8 cellular contexts compared by ENCODE assay signal in the genomic region with DNA sequence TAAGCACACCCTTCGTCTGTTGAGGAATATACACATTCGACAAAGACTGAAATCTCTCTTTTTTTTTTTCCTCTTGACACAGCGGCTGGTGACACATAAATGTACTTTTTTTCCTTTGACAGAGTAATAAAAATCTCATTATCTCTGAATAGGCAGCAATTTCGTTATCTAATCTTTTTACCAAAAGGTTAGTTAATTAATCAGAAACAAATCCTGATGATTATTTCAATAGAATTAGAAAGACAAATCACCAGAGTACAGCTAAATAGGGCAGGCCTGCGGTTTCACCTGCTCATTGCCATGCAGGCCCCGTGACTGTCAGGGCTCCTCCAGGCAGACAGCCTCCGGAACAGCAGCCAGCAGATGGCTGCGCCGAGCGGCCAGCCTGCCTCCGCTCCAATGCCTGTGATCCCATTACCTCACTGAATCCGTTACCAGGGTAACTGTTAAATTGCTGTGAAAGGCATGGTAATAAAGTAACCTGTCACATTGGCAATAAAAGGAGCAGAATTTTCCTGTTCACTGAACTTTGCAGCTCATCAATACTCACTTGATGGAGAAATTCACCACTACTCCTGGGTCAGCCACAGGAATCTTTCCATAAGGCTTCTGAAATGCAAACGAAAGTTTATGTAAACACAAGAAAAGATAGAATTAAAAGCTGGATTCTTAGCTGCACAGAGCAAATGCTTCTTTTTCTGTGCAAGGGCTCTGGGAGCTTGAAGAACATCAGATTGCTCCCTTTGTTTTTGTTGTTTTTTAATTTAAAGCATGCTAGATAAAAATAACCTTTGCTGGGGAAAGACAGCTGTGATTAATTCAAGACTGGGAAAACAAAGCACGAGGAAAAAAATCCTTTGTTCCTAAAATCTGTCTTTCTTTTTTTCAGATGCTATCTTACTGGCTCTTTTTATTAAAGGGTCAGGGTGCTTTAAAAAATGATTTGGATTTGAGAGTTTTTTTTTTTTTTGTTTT.
DNase-seq lines count a peak whose midpoint lies in the region; ATAC-seq and TF ChIP-seq lines count a peak whose summit lies in the region.

No MANE protein-coding gene starts in this region.

- H3K27me3 ChIP-seq in BE2C = no peaks in the 10 kb centered on the region

- no peaks in the 10 kb centered on the region for H3K36me3 ChIP-seq in BE2C

- no peaks in the 10 kb centered on the region for H3K4me1 Mint-ChIP-seq in activated naive CD4-positive, alpha-beta T cell treated with anti-CD3 and anti-CD28 coated beads, Interleukin-2, amount 10 ng/mL, durations not matched to agents 7 days and 5 days

- no peak overlapping the region for H3K4me3 Mint-ChIP-seq in activated naive CD4-positive, alpha-beta T cell treated with anti-CD3 and anti-CD28 coated beads, Interleukin-2, amount 10 ng/mL, durations not matched to agents 7 days and 5 days

- peak; percentile 94 for DNase-seq in BE2C
- DNase-seq in M059J (ENCODE audit: low read depth) = peak; percentile 92
- peak; percentile 94 for DNase-seq in SK-N-DZ (ENCODE audit: low spot score)
- DNase-seq in fibroblast of pulmonary artery (ENCODE audit: low read depth) = peak; percentile 85
- DNase-seq in myocyte (ENCODE audit: low read depth) = peak; percentile 92
- DNase-seq in activated naive CD4-positive, alpha-beta T cell treated with anti-CD3 and anti-CD28 coated beads, Interleukin-2, amount 10 ng/mL, durations not matched to agents 7 days and 5 days = no peak
- no peak for DNase-seq in Kasumi-1 (lab: John Stamatoyannopoulos, UW)

- H3K27ac Mint-ChIP-seq in activated naive CD4-positive, alpha-beta T cell treated with anti-CD3 and anti-CD28 coated beads, Interleukin-2, amount 10 ng/mL, durations not matched to agents 7 days and 5 days = no peak overlapping the region

- TF ChIP-seq CTCF in BE2C (IDR thresholded peaks at IDR 0.05; ENCODE audit: low read depth, low read length) (peak; percentile 77), fibroblast of pulmonary artery (IDR thresholded peaks at IDR 0.05; ENCODE audit: low read length, missing control alignments) (peak; percentile 65)

- H3K4me3 ChIP-seq in BE2C (ENCODE audit: low read depth, low read length) = peak overlapping the region; percentile 33
- H3K4me3 ChIP-seq in fibroblast of pulmonary artery (replicated peaks; ENCODE audit: low read depth, low read length) = peak overlapping the region; percentile 32

- H3K9me3 ChIP-seq in BE2C = no peaks in the 10 kb centered on the region

- CTCF ChIA-PET in activated naive CD4-positive, alpha-beta T cell treated with anti-CD3 and anti-CD28 coated beads, Interleukin-2, amount 10 ng/mL, durations not matched to agents 7 days and 5 days (lab: Charles Lee) = no interaction called here

- ATAC-seq in GM21717 (IDR thresholded peaks at IDR 0.05; ENCODE audit: unreplicated experiment) = peak; percentile 36

- peaks cover 2% of the 10 kb centered on the region for H3K9me3 Mint-ChIP-seq in activated naive CD4-positive, alpha-beta T cell treated with anti-CD3 and anti-CD28 coated beads, Interleukin-2, amount 10 ng/mL, durations not matched to agents 7 days and 5 days

- peaks cover 39% of the 10 kb centered on the region for H3K4me1 ChIP-seq in BE2C

- H3K27me3 Mint-ChIP-seq in activated naive CD4-positive, alpha-beta T cell treated with anti-CD3 and anti-CD28 coated beads, Interleukin-2, amount 10 ng/mL, durations not matched to agents 7 days and 5 days = no peaks in the 10 kb centered on the region

- H3K36me3 Mint-ChIP-seq in activated naive CD4-positive, alpha-beta T cell treated with anti-CD3 and anti-CD28 coated beads, Interleukin-2, amount 10 ng/mL, durations not matched to agents 7 days and 5 days = no peaks in the 10 kb centered on the region

Comparison
In these comparisons a context has a peak if more than half of its experiments do, and no peak if none do; other contexts are left out.
1. DNase-seq: peak in BE2C (single experiment), M059J (single experiment), SK-N-DZ (single experiment), fibroblast of pulmonary artery (single experiment) and myocyte (single experiment); none in activated naive CD4-positive, alpha-beta T cell treated with anti-CD3 and anti-CD28 coated beads, Interleukin-2, amount 10 ng/mL, durations not matched to agents 7 days and 5 days (single experiment) and Kasumi-1 (0 of 2).